ENCODE assay signal across 8 cellular contexts in genomic region chr3:69086133-69086722, GRCh38. TPM values are rescaled to one million over a fixed set of nuclear protein-coding genes. Genes with fewer than 3 reads are reported as not detected.
DNase-seq lines count a peak whose midpoint lies in the region; ATAC-seq and TF ChIP-seq lines count a peak whose summit lies in the region.

No MANE protein-coding gene starts in this region.

- no peaks in the 10 kb centered on the region for H3K36me3 ChIP-seq in mucosa of descending colon (ENCODE audit: low read depth)

- TF ChIP-seq CTCF in endothelial cell (IDR thresholded peaks at IDR 0.05; ENCODE audit: unreplicated experiment) = no peak
- TF ChIP-seq CTCF in mucosa of descending colon (IDR thresholded peaks at IDR 0.05) = no peak

- peaks cover 42% of the 10 kb centered on the region for H3K4me1 ChIP-seq in mucosa of descending colon (ENCODE audit: low read depth)

- peak overlapping the region; percentile 96 for H3K4me3 Mint-ChIP-seq in endothelial cell (ENCODE audit: unreplicated experiment)

- no peaks in the 10 kb centered on the region for H3K9me3 Mint-ChIP-seq in endothelial cell (ENCODE audit: unreplicated experiment)

- H3K4me1 Mint-ChIP-seq in endothelial cell (ENCODE audit: unreplicated experiment) = peaks cover 54% of the 10 kb centered on the region

- peaks cover 9% of the 10 kb centered on the region for H3K27me3 Mint-ChIP-seq in endothelial cell (ENCODE audit: unreplicated experiment)

- peaks cover 2% of the 10 kb centered on the region for H3K36me3 Mint-ChIP-seq in endothelial cell (ENCODE audit: low read depth, unreplicated experiment)

- peak overlapping the region; percentile 76 for H3K4me3 ChIP-seq in mucosa of descending colon

- peak overlapping the region; percentile 48 for H3K27ac Mint-ChIP-seq in endothelial cell (ENCODE audit: unreplicated experiment)

- ATAC-seq in mucosa of descending colon = peak; percentile 82
- ATAC-seq in HG02798 (IDR thresholded peaks at IDR 0.05; ENCODE audit: poor library complexity, unreplicated experiment) = no peak

- no peaks in the 10 kb centered on the region for H3K9me3 ChIP-seq in mucosa of descending colon

- DNase-seq in NCI-H1436 (lab: John Stamatoyannopoulos, UW) (peak; percentile 12), NCI-H1436 treated with DMSO at 0.1 percent for 48 hours (lab: John Stamatoyannopoulos, UW) (no peak), NOMO-1 treated with DMSO at 0.1 percent for 48 hours (lab: John Stamatoyannopoulos, UW; ENCODE audit: unreplicated experiment) (peak; percentile 43), endothelial cell (ENCODE audit: low spot score) (no peak), mucosa of descending colon (peak; percentile 89 to 92 (median 89))
- peak; percentile 53 for DNase-seq in activated CD8-positive, alpha-beta memory T cell treated with anti-CD3 and anti-CD28 coated beads, Interleukin-2, amount 50 U/mL, for 1 hour (ENCODE audit: extremely low read depth)
- DNase-seq in stimulated activated CD8-positive, alpha-beta memory T cell treated with anti-CD3 and anti-CD28 coated beads, Interleukin-15, amount 100 ng/mL, for 48 hours (ENCODE audit: low read depth in 2 of 2) = peak; percentile 65 to 76

- intact Hi-C loops in mucosa of descending colon (cut with DNase I, micrococcal nuclease) = no loop called here

RNA-seq across cellular contexts. Expression of gene ARL6IP5, which starts 1.5 kb away (rescaled TPM):
- 86.2 TPM for total RNA-seq in endothelial cell (ENCODE audit: unreplicated experiment)
- 100 to 1,000 TPM; 111 to 129 (median 119) TPM for total RNA-seq in mucosa of descending colon

RNA-seq across cellular contexts. Expression of gene UBA3, which starts 6.1 kb away (rescaled TPM):
- total RNA-seq in endothelial cell (ENCODE audit: unreplicated experiment) (58.9 TPM), mucosa of descending colon (10 to 100 TPM; 46.5 to 59.3 (median 51.8) TPM)

RNA-seq across cellular contexts. Expression of gene TMF1, which starts 34.1 kb away (rescaled TPM):
- total RNA-seq in endothelial cell (ENCODE audit: unreplicated experiment) (18.1 TPM), mucosa of descending colon (10 to 100 TPM; 40.3 to 43.9 (median 43.4) TPM)

RNA-seq across cellular contexts. Expression of gene LMOD3, which starts 36.2 kb away (rescaled TPM):
- total RNA-seq in endothelial cell (ENCODE audit: unreplicated experiment) (not detected), mucosa of descending colon (under 1 TPM in 2 of 3 donors, not detected in 1; 0.13 to 0.34 TPM)

Comparison
In these comparisons a context has a peak if more than half of its experiments do, and no peak if none do; other contexts are left out.
1. DNase-seq: peak in NCI-H1436 (single experiment), NOMO-1 treated with DMSO at 0.1 percent for 48 hours (single experiment), activated CD8-positive, alpha-beta memory T cell treated with anti-CD3 and anti-CD28 coated beads, Interleukin-2, amount 50 U/mL, for 1 hour (single experiment), mucosa of descending colon (3 of 3) and stimulated activated CD8-positive, alpha-beta memory T cell treated with anti-CD3 and anti-CD28 coated beads, Interleukin-15, amount 100 ng/mL, for 48 hours (2 of 2); none in NCI-H1436 treated with DMSO at 0.1 percent for 48 hours (single experiment) and endothelial cell (single experiment).